ENCODE assay signal across 8 cellular contexts in the genomic region with DNA sequence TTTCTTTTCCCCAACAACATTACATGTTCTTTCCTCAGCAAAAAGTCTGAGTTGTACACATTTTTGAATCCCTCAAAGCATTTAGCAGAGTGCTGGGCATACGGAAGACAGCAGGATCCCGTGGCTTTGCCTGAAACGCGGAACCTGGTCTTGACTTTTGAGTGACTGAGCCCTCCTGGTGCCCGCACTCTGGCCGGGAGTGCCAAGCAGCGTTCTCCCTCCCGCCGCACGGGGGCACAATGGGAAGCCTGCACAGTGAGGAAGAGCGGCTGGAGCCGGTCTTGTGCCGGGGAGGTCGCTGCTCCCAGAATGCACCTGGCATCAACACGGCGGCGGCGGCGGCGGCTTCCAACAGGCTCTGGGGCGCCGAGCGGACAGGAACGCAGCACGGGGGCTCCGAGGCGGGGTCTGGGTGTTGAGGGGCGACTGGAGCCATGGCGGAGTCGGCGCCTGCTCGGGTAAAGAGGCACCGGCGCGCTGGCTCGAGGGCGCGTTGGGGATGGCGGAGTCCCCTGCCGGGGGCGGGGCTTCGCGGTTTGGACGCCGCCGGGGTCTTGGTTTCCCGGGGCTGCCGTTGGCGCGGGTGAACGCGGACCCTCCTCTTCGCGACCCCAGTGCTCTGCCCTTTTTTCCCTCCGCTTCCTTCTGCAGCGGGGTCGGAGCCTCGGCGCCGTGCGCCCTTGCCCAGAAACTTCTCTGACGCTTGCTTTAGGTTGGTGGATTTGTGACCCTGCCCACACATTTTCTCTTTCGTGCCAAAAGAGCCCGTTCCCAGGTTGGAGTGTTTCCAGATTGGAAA. TPM values are rescaled to one million over a fixed set of nuclear protein-coding genes. Genes with fewer than 3 reads are reported as not detected.
DNase-seq lines count a peak whose midpoint lies in the region; ATAC-seq, FAIRE-seq and TF ChIP-seq lines count a peak whose summit lies in the region.

A gene (plus strand): TSS at position 307 of the 799 bp plus-strand sequence. CDS start 128 bp downstream, at position 435.

- peak within 1 kb of the TSS; percentile 79 for H3K4me2 ChIP-seq in BLaER1

- peaks cover 29% of the 10 kb centered on the region for H3K4me1 ChIP-seq in BLaER1

- peak; percentile 85 for TF ChIP-seq CTCF in choroid plexus epithelial cell (conservative IDR thresholded peaks at IDR 0.05; ENCODE audit: low read depth, low read length)

- H3K9ac ChIP-seq in BLaER1 = peak within 1 kb of the TSS; percentile 92

- H3K4me1 Mint-ChIP-seq in activated CD4-positive, alpha-beta T cell treated with anti-CD3 and anti-CD28 coated beads for 36 hours = peaks cover 32% of the 10 kb centered on the region

- H3K27ac Mint-ChIP-seq in activated CD4-positive, alpha-beta T cell treated with anti-CD3 and anti-CD28 coated beads for 36 hours = peak within 1 kb of the TSS; percentile 83

- peak within 1 kb of the TSS; percentile 93 for H3K4me3 Mint-ChIP-seq in activated CD4-positive, alpha-beta T cell treated with anti-CD3 and anti-CD28 coated beads for 36 hours

- peaks cover 14% of the 10 kb centered on the region for H3K36me3 ChIP-seq in BLaER1

- CTCF ChIA-PET in activated CD4-positive, alpha-beta T cell treated with anti-CD3 and anti-CD28 coated beads for 36 hours (lab: Charles Lee) = interaction anchor here (0.8 to 2.1 kb wide), 4 partner anchors 9 to 44 kb away, joined by 3 to 9 read pairs (median 6); a partner anchor contains a TSS

- H3K27me3 Mint-ChIP-seq in activated CD4-positive, alpha-beta T cell treated with anti-CD3 and anti-CD28 coated beads for 36 hours = no peaks in the 10 kb centered on the region

- H3K4me3 ChIP-seq in BLaER1 (peak within 1 kb of the TSS; percentile 80), choroid plexus epithelial cell (ENCODE audit: low read depth, low read length) (peak within 1 kb of the TSS; percentile 94)

- POLR2A ChIA-PET in activated CD4-positive, alpha-beta T cell treated with anti-CD3 and anti-CD28 coated beads for 36 hours (lab: Charles Lee) = interaction anchor here (0.6 to 1.2 kb wide), 4 partner anchors 9 to 220 kb away, joined by 3 to 8 read pairs (median 3); a partner anchor contains a TSS

- H3K9me3 ChIP-seq in BLaER1 = peaks cover 20% of the 10 kb centered on the region

- no peaks in the 10 kb centered on the region for H3K27me3 ChIP-seq in BLaER1

- FAIRE-seq in GM19239 (lab: Jason Lieb, UNC) = peak; percentile 76

- intact Hi-C loops in activated CD4-positive, alpha-beta T cell treated with anti-CD3 and anti-CD28 coated beads for 36 hours (cut with DNase I, micrococcal nuclease) = loop anchor here (1.0 to 10.0 kb wide), 11 partner anchors 23 to 1213 kb away; a partner anchor contains a TSS

- H3K27ac ChIP-seq in BLaER1 = peak within 1 kb of the TSS; percentile 90

- ATAC-seq in HG03442 (IDR thresholded peaks at IDR 0.05; ENCODE audit: unreplicated experiment) (peak; percentile 99), left lobe of liver (peak; percentile 99)
- ATAC-seq in activated CD4-positive, alpha-beta T cell treated with anti-CD3 and anti-CD28 coated beads for 36 hours = peak; percentile 98

- H4K20me1 ChIP-seq in BLaER1 = peaks cover 17% of the 10 kb centered on the region; the same call in 1 of the 2 replicates

- H3K9me3 Mint-ChIP-seq in activated CD4-positive, alpha-beta T cell treated with anti-CD3 and anti-CD28 coated beads for 36 hours (ENCODE audit: low read depth) = peaks cover 6% of the 10 kb centered on the region

- H3K36me3 Mint-ChIP-seq in activated CD4-positive, alpha-beta T cell treated with anti-CD3 and anti-CD28 coated beads for 36 hours (ENCODE audit: low read depth) = peaks cover 22% of the 10 kb centered on the region

- peak; percentile 92 for DNase-seq in GM19239 (ENCODE audit: insufficient read length, low spot score)
- peak; percentile 83 to 86 for DNase-seq in NCI-H524 (lab: John Stamatoyannopoulos, UW)
- peak; percentile 95 for DNase-seq in activated CD4-positive, alpha-beta T cell treated with anti-CD3 and anti-CD28 coated beads for 36 hours
- peak; percentile 90 for DNase-seq in choroid plexus epithelial cell (ENCODE audit: low read depth)
- DNase-seq in left lobe of liver (ENCODE audit: low spot score) = peak; percentile 93
- DNase-seq in stimulated activated CD4-positive, alpha-beta T cell treated with anti-CD3 and anti-CD28 coated beads, Interleukin-2, amount 100 ng/mL, for 4 hours (ENCODE audit: low read depth) = peak; percentile 80

RNA-seq across cellular contexts. Expression of the gene that starts here (rescaled TPM):
- total RNA-seq in activated CD4-positive, alpha-beta T cell treated with anti-CD3 and anti-CD28 coated beads for 36 hours = 10 to 100 TPM in 1 of 2 experiments, 1 to 10 TPM in 1; 9.9 to 15.9 TPM
- 6.0 TPM for total RNA-seq in left lobe of liver

Comparison
In these comparisons a context has a peak if more than half of its experiments do, and no peak if none do; other contexts are left out.
1. Peak in every context shown above with its lines: DNase-seq, ATAC-seq, H3K4me3 ChIP-seq and H3K27ac ChIP-seq.